In the genomic region with DNA sequence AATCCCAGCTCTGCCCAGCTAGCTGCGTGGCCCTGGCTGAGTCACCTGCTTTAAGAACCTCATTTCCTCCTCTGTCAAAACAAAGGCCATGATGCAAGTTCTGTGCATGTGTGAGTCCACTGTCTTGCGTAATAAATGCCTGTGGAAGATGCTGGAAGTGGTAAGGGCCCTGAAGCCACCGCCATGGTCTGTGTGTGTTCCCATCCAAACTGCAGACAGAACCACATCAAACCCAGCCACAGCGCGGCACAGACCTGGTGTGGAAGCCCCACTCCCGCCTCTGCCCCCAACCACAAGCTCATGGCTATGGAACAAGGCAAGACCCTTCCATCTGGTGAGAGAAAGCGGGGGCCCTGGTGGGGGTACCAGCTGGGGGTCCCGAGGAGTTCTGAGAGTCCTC, we compare ENCODE assay signal across 1 cellular context.
TF ChIP-seq lines count a peak whose summit lies in the region.

No MANE protein-coding gene starts in this region.

TF ChIP-seq in HepG2, 621 proteins besides CTCF, POLR2A, EP300 and RAD21 (continued from another document and continues in another):
- peak; percentile 74 for TF ChIP-seq THAP11 (CRISPR knock-in tag; IDR thresholded peaks at IDR 0.05)
- TF ChIP-seq ZNF619 (CRISPR knock-in tag; IDR thresholded peaks at IDR 0.05) = no peak
- TF ChIP-seq, protein P1, sequence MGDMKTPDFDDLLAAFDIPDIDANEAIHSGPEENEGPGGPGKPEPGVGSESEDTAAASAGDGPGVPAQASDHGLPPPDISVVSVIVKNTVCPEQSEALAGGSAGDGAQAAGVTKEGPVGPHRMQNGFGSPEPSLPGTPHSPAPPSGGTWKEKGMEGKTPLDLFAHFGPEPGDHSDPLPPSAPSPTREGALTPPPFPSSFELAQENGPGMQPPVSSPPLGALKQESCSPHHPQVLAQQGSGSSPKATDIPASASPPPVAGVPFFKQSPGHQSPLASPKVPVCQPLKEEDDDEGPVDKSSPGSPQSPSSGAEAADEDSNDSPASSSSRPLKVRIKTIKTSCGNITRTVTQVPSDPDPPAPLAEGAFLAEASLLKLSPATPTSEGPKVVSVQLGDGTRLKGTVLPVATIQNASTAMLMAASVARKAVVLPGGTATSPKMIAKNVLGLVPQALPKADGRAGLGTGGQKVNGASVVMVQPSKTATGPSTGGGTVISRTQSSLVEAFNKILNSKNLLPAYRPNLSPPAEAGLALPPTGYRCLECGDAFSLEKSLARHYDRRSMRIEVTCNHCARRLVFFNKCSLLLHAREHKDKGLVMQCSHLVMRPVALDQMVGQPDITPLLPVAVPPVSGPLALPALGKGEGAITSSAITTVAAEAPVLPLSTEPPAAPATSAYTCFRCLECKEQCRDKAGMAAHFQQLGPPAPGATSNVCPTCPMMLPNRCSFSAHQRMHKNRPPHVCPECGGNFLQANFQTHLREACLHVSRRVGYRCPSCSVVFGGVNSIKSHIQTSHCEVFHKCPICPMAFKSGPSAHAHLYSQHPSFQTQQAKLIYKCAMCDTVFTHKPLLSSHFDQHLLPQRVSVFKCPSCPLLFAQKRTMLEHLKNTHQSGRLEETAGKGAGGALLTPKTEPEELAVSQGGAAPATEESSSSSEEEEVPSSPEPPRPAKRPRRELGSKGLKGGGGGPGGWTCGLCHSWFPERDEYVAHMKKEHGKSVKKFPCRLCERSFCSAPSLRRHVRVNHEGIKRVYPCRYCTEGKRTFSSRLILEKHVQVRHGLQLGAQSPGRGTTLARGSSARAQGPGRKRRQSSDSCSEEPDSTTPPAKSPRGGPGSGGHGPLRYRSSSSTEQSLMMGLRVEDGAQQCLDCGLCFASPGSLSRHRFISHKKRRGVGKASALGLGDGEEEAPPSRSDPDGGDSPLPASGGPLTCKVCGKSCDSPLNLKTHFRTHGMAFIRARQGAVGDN (CRISPR knock-in tag; IDR thresholded peaks at IDR 0.05) = peak; percentile 18; the same call in 1 of the 2 replicates
- TF ChIP-seq FOXK1 (CRISPR knock-in tag; IDR thresholded peaks at IDR 0.05; ENCODE audit: borderline replicate concordance, low read depth) = peak; percentile 68; the same call in 1 of the 2 replicates
- TF ChIP-seq ZBTB21 (CRISPR knock-in tag; IDR thresholded peaks at IDR 0.05) = peak; percentile 67
- TF ChIP-seq HDAC1 (CRISPR knock-in tag; IDR thresholded peaks at IDR 0.05) = 0 out of 2 replicates have a peak, but pooled peaks have one; percentile 19
- TF ChIP-seq, protein P2, sequence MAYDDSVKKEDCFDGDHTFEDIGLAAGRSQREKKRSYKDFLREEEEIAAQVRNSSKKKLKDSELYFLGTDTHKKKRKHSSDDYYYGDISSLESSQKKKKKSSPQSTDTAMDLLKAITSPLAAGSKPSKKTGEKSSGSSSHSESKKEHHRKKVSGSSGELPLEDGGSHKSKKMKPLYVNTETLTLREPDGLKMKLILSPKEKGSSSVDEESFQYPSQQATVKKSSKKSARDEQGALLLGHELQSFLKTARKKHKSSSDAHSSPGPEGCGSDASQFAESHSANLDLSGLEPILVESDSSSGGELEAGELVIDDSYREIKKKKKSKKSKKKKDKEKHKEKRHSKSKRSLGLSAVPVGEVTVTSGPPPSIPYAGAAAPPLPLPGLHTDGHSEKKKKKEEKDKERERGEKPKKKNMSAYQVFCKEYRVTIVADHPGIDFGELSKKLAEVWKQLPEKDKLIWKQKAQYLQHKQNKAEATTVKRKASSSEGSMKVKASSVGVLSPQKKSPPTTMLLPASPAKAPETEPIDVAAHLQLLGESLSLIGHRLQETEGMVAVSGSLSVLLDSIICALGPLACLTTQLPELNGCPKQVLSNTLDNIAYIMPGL (CRISPR knock-in tag; IDR thresholded peaks at IDR 0.05; ENCODE audit: borderline replicate concordance in 1 of 2, low read depth in 1 of 2) = 0 out of 4 replicates have a peak, but pooled peaks of 1 of the 2 experiments have one; percentile 14
- no peak for TF ChIP-seq ZNF383 (CRISPR knock-in tag; IDR thresholded peaks at IDR 0.05; ENCODE audit: borderline replicate concordance)
- no peak for TF ChIP-seq ZNF562 (CRISPR knock-in tag; IDR thresholded peaks at IDR 0.05; ENCODE audit: borderline replicate concordance)
- TF ChIP-seq PHF5A (CRISPR knock-in tag; IDR thresholded peaks at IDR 0.05; ENCODE audit: low read depth, unreplicated experiment) = no peak
- TF ChIP-seq, protein P3, sequence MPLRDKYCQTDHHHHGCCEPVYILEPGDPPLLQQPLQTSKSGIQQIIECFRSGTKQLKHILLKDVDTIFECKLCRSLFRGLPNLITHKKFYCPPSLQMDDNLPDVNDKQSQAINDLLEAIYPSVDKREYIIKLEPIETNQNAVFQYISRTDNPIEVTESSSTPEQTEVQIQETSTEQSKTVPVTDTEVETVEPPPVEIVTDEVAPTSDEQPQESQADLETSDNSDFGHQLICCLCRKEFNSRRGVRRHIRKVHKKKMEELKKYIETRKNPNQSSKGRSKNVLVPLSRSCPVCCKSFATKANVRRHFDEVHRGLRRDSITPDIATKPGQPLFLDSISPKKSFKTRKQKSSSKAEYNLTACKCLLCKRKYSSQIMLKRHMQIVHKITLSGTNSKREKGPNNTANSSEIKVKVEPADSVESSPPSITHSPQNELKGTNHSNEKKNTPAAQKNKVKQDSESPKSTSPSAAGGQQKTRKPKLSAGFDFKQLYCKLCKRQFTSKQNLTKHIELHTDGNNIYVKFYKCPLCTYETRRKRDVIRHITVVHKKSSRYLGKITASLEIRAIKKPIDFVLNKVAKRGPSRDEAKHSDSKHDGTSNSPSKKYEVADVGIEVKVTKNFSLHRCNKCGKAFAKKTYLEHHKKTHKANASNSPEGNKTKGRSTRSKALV (CRISPR knock-in tag; IDR thresholded peaks at IDR 0.05) = no peak
- peak; percentile 45; the same call in 1 of the 2 replicates for TF ChIP-seq JUND (CRISPR knock-in tag; IDR thresholded peaks at IDR 0.05)
- TF ChIP-seq NCOA2 (CRISPR knock-in tag; IDR thresholded peaks at IDR 0.05) = no peak
- peak; percentile 99 for TF ChIP-seq CEBPB (IDR thresholded peaks at IDR 0.05; ENCODE audit: borderline replicate concordance, low read depth, low read length)
- TF ChIP-seq YEATS2 (CRISPR knock-in tag; IDR thresholded peaks at IDR 0.05; ENCODE audit: borderline replicate concordance) = peak; percentile 60; the same call in 1 of the 2 replicates
- TF ChIP-seq FOXA3 (CRISPR knock-in tag; IDR thresholded peaks at IDR 0.05) = peak; percentile 56; the same call in 1 of the 2 replicates
- peak; percentile 89 for TF ChIP-seq GATAD2A (CRISPR knock-in tag; IDR thresholded peaks at IDR 0.05)
- TF ChIP-seq, protein P4, sequence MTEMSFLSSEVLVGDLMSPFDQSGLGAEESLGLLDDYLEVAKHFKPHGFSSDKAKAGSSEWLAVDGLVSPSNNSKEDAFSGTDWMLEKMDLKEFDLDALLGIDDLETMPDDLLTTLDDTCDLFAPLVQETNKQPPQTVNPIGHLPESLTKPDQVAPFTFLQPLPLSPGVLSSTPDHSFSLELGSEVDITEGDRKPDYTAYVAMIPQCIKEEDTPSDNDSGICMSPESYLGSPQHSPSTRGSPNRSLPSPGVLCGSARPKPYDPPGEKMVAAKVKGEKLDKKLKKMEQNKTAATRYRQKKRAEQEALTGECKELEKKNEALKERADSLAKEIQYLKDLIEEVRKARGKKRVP (CRISPR knock-in tag; IDR thresholded peaks at IDR 0.05) = peak in 1 of 2 experiments; percentile 98; a peak in 2 of 4 replicates
- TF ChIP-seq ZNF234 (CRISPR knock-in tag; conservative IDR thresholded peaks at IDR 0.05) = no peak
- no peak; the same call in 1 of the 2 replicates for TF ChIP-seq ETV5 (CRISPR knock-in tag; IDR thresholded peaks at IDR 0.05; ENCODE audit: borderline replicate concordance)
- TF ChIP-seq, protein P5, sequence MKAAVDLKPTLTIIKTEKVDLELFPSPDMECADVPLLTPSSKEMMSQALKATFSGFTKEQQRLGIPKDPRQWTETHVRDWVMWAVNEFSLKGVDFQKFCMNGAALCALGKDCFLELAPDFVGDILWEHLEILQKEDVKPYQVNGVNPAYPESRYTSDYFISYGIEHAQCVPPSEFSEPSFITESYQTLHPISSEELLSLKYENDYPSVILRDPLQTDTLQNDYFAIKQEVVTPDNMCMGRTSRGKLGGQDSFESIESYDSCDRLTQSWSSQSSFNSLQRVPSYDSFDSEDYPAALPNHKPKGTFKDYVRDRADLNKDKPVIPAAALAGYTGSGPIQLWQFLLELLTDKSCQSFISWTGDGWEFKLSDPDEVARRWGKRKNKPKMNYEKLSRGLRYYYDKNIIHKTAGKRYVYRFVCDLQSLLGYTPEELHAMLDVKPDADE (CRISPR knock-in tag; IDR thresholded peaks at IDR 0.05) = no peak
- TF ChIP-seq ZNF3 (CRISPR knock-in tag; IDR thresholded peaks at IDR 0.05) = peak; percentile 63; the same call in 1 of the 2 replicates
- TF ChIP-seq HNRNPL (IDR thresholded peaks at IDR 0.05; ENCODE audit: low read depth, low read length) = no peak
- TF ChIP-seq FOXO1 (CRISPR knock-in tag; IDR thresholded peaks at IDR 0.05) = peak; percentile 52
- TF ChIP-seq SP5 (CRISPR knock-in tag; IDR thresholded peaks at IDR 0.05; ENCODE audit: borderline replicate concordance, low read depth) = no peak
- TF ChIP-seq, protein P6, sequence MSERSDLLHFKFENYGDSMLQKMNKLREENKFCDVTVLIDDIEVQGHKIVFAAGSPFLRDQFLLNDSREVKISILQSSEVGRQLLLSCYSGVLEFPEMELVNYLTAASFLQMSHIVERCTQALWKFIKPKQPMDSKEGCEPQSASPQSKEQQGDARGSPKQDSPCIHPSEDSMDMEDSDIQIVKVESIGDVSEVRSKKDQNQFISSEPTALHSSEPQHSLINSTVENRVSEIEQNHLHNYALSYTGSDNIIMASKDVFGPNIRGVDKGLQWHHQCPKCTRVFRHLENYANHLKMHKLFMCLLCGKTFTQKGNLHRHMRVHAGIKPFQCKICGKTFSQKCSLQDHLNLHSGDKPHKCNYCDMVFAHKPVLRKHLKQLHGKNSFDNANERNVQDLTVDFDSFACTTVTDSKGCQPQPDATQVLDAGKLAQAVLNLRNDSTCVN (CRISPR knock-in tag; IDR thresholded peaks at IDR 0.05; ENCODE audit: borderline replicate concordance) = 0 out of 2 replicates have a peak, but pooled peaks have one; percentile 17
- TF ChIP-seq SOX6 (IDR thresholded peaks at IDR 0.05) = no peak
- TF ChIP-seq SOX6 (CRISPR knock-in tag; IDR thresholded peaks at IDR 0.05) = peak; percentile 79
- TF ChIP-seq, protein P7, sequence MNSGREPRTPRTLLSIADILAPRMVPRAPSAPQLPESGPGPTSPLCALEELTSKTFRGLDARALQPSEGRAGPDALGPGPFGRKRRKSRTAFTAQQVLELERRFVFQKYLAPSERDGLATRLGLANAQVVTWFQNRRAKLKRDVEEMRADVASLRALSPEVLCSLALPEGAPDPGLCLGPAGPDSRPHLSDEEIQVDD (CRISPR knock-in tag; IDR thresholded peaks at IDR 0.05; ENCODE audit: borderline replicate concordance) = no peak
- TF ChIP-seq, protein P8, sequence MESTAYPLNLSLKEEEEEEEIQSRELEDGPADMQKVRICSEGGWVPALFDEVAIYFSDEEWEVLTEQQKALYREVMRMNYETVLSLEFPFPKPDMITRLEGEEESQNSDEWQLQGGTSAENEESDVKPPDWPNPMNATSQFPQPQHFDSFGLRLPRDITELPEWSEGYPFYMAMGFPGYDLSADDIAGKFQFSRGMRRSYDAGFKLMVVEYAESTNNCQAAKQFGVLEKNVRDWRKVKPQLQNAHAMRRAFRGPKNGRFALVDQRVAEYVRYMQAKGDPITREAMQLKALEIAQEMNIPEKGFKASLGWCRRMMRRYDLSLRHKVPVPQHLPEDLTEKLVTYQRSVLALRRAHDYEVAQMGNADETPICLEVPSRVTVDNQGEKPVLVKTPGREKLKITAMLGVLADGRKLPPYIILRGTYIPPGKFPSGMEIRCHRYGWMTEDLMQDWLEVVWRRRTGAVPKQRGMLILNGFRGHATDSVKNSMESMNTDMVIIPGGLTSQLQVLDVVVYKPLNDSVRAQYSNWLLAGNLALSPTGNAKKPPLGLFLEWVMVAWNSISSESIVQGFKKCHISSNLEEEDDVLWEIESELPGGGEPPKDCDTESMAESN (CRISPR knock-in tag; conservative IDR thresholded peaks at IDR 0.05) = 0 out of 2 replicates have a peak, but pooled peaks have one; percentile 13
- TF ChIP-seq, protein P9, sequence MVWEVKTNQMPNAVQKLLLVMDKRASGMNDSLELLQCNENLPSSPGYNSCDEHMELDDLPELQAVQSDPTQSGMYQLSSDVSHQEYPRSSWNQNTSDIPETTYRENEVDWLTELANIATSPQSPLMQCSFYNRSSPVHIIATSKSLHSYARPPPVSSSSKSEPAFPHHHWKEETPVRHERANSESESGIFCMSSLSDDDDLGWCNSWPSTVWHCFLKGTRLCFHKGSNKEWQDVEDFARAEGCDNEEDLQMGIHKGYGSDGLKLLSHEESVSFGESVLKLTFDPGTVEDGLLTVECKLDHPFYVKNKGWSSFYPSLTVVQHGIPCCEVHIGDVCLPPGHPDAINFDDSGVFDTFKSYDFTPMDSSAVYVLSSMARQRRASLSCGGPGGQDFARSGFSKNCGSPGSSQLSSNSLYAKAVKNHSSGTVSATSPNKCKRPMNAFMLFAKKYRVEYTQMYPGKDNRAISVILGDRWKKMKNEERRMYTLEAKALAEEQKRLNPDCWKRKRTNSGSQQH (CRISPR knock-in tag; IDR thresholded peaks at IDR 0.05; ENCODE audit: low read depth) = no peak
- no peak for TF ChIP-seq ZNF83 (CRISPR knock-in tag; IDR thresholded peaks at IDR 0.05; ENCODE audit: borderline replicate concordance)
